8 cellular contexts compared by ENCODE assay signal in genomic region chr16:50266337-50267091, GRCh38. TPM values are rescaled to one million over a fixed set of nuclear protein-coding genes. Genes with fewer than 3 reads are reported as not detected.
DNase-seq lines count a peak whose midpoint lies in the region; ATAC-seq, FAIRE-seq and TF ChIP-seq lines count a peak whose summit lies in the region.

Gene ADCY7, plus strand, starts transcription at chr16:50266551. Its CDS starts 21,629 bp downstream, at chr16:50288180.

- peak within 1 kb of the TSS; percentile 89 for H3K4me2 ChIP-seq in MM.1S (ENCODE audit: low read depth, low read length)

- H3K27me3 ChIP-seq in MM.1S (replicated peaks; ENCODE audit: insufficient read depth, low read length) (no peaks in the 10 kb centered on the region), mononuclear cell (ENCODE audit: insufficient read depth, low read length) (no peaks in the 10 kb centered on the region)

- no peak within 1 kb of the TSS for H3K27ac ChIP-seq in MM.1S (ENCODE audit: low read length)

- no peaks in the 10 kb centered on the region for H3F3A ChIP-seq in MM.1S (ENCODE audit: insufficient read depth, low read length)

- no peaks in the 10 kb centered on the region for H3K9me2 ChIP-seq in MM.1S (replicated peaks; ENCODE audit: insufficient read depth, low read length)

- H3K36me3 Mint-ChIP-seq in dendritic cell treated with granulocyte-macrophage colony-stimulating factor and Interleukin-4, amounts not matched to agents 40 ng/mL and 50 ng/mL, for 4 days (ENCODE audit: low read depth), result peaks cover 46% of the 10 kb centered on the region

- no peak for ATAC-seq in HG02970 (IDR thresholded peaks at IDR 0.05; ENCODE audit: low FRiP score, unreplicated experiment)

- peak within 1 kb of the TSS; percentile 73 for H3K4me3 ChIP-seq in MM.1S (ENCODE audit: low read length)
- H3K4me3 ChIP-seq in mononuclear cell (ENCODE audit: low read length), result peak within 1 kb of the TSS; percentile 62

- DNase-seq in GM04504 (ENCODE audit: low read depth) (peak; percentile 61), H54 (ENCODE audit: insufficient read length, low spot score) (peak; percentile 68), MM.1S (peak; percentile 81)
- peak; percentile 90 for DNase-seq in activated CD4-positive, alpha-beta T cell treated with anti-CD3 and anti-CD28 coated beads for 48 hours
- DNase-seq in stimulated activated CD8-positive, alpha-beta memory T cell treated with anti-CD3 and anti-CD28 coated beads, Interleukin-7, amount 100 ng/mL, for 24 hours (ENCODE audit: low read depth), result peak; percentile 68

- FAIRE-seq in H54 (lab: Jason Lieb, UNC), result no peak

- H3K9me3 ChIP-seq in MM.1S (replicated peaks; ENCODE audit: insufficient read depth, low read length), result no peaks in the 10 kb centered on the region
- H3K9me3 ChIP-seq in mononuclear cell (ENCODE audit: low read depth, low read length), result no peaks in the 10 kb centered on the region

- H3K4me3 Mint-ChIP-seq in dendritic cell treated with granulocyte-macrophage colony-stimulating factor and Interleukin-4, amounts not matched to agents 40 ng/mL and 50 ng/mL, for 4 days, result peak within 1 kb of the TSS; percentile 91

- H3K9ac ChIP-seq in MM.1S (ENCODE audit: low read length), result peak within 1 kb of the TSS; percentile 66

- TF ChIP-seq CTCF in MM.1S (IDR thresholded peaks at IDR 0.05; ENCODE audit: low read length), result no peak

- peaks cover 15% of the 10 kb centered on the region for H3K4me1 ChIP-seq in MM.1S (ENCODE audit: low read length)
- H3K4me1 ChIP-seq in mononuclear cell (ENCODE audit: insufficient read depth, low read length), result peaks cover 87% of the 10 kb centered on the region

- intact Hi-C loops in dendritic cell treated with granulocyte-macrophage colony-stimulating factor and Interleukin-4, amounts not matched to agents 40 ng/mL and 50 ng/mL, for 4 days (cut with micrococcal nuclease), result loop anchor here (2.0 kb wide), 1 partner anchor 14 kb away; no protein-coding TSS in a partner anchor

- peaks cover 17% of the 10 kb centered on the region; the same call in 1 of the 2 replicates for H3K79me2 ChIP-seq in MM.1S (ENCODE audit: low read length)

- peaks cover 94% of the 10 kb centered on the region for H3K4me1 Mint-ChIP-seq in dendritic cell treated with granulocyte-macrophage colony-stimulating factor and Interleukin-4, amounts not matched to agents 40 ng/mL and 50 ng/mL, for 4 days (ENCODE audit: low read depth)

- no peaks in the 10 kb centered on the region for H3K36me3 ChIP-seq in MM.1S (replicated peaks; ENCODE audit: insufficient read depth, low read length)

- no peaks in the 10 kb centered on the region for H3K27me3 Mint-ChIP-seq in dendritic cell treated with granulocyte-macrophage colony-stimulating factor and Interleukin-4, amounts not matched to agents 40 ng/mL and 50 ng/mL, for 4 days

- H4K20me1 ChIP-seq in MM.1S (ENCODE audit: insufficient read depth, low read length), result no peaks in the 10 kb centered on the region

- peak within 1 kb of the TSS; percentile 77 for H2AFZ ChIP-seq in MM.1S (ENCODE audit: low read length)

- H3K27ac Mint-ChIP-seq in dendritic cell treated with granulocyte-macrophage colony-stimulating factor and Interleukin-4, amounts not matched to agents 40 ng/mL and 50 ng/mL, for 4 days, result peak within 1 kb of the TSS; percentile 88

- 0 out of 2 replicates have a peak, but pooled peaks have one; percentile 15 for TF ChIP-seq POLR2A in H54 (IDR thresholded peaks at IDR 0.05; ENCODE audit: low read depth, low read length)

- H3K9me3 Mint-ChIP-seq in dendritic cell treated with granulocyte-macrophage colony-stimulating factor and Interleukin-4, amounts not matched to agents 40 ng/mL and 50 ng/mL, for 4 days, result no peaks in the 10 kb centered on the region

RNA-seq across cellular contexts. Expression of gene ADCY7, which starts in this region (rescaled TPM):
- 75.9 TPM for total RNA-seq in mononuclear cell
